In the genomic region with DNA sequence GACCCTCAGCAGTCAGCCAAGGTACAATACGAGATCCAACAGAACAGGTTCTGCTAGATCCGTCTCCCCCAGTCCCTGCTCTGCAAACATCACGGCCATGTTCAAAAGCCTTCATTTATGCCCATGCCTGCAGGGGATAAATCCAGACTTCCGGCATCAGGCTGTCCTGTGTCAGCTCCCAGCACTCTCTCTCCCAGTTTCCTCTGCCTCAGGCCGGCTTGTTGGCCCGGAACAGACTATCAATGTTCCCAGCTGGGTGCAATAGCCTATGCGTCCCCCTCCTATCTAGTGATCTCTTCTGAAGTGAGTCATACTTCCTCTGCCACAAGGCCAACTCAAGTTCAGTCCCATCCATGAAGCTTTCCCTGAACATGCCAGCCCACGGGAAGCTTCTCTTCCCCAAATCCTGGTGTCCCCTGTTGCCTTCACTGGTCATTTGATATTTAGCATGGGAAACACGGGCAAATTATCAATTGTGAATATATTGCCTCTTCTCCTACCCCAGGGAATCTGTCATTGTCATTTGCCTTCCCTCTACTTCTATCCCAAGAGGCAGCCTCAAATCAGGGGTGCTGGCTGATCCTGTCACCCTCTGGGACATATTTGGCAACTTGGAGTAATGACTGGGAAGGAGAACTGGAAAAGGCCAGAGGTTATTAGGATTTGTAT, we compare ENCODE assay signal across 16 cellular contexts. TPM values are rescaled to one million over a fixed set of nuclear protein-coding genes. Genes with fewer than 3 reads are reported as not detected.
DNase-seq lines count a peak whose midpoint lies in the region; ATAC-seq, FAIRE-seq and TF ChIP-seq lines count a peak whose summit lies in the region.
"Had no signal": no experiment of that assay in that cellular context is flagged by ENCODE, and none has a peak within 500 bp of the region (broad histone marks: within the 10 kb centered on the region; RNA-seq: fewer than 3 reads in every experiment).

No MANE protein-coding gene starts in this region.

- H3K36me3 Mint-ChIP-seq in MCF 10A (ENCODE audit: insufficient read depth, unreplicated experiment): no peaks in the 10 kb centered on the region

- H3K4me3 ChIP-seq in MG63: no peak overlapping the region
- H3K4me3 ChIP-seq: tibial artery had no signal

- TF ChIP-seq CTCF in MCF 10A (IDR thresholded peaks at IDR 0.05; ENCODE audit: unreplicated experiment): no peak

- no peak for ATAC-seq in GM18502 (IDR thresholded peaks at IDR 0.05; ENCODE audit: poor library complexity, unreplicated experiment)

- no peaks in the 10 kb centered on the region for H3K9me3 ChIP-seq in MG63
- H3K9me3 ChIP-seq: Caco-2, tibial artery had no signal

- DNase-seq in COLO829 (ENCODE audit: low spot score): peak; percentile 83
- DNase-seq in HTR-8/SVneo (ENCODE audit: insufficient read length, low spot score): peak; percentile 15
- peak; percentile 35 for DNase-seq in MCF 10A (ENCODE audit: unreplicated experiment)
- DNase-seq in lung microvascular endothelial cell (ENCODE audit: low read depth in 2 of 2): peak; percentile 17 to 25
- no peak for DNase-seq in MV-4-11 (lab: John Stamatoyannopoulos, UW)
- no peak for DNase-seq in NOMO-1 treated with DMSO at 0.1 percent for 48 hours (lab: John Stamatoyannopoulos, UW; ENCODE audit: unreplicated experiment)
- no peak for DNase-seq in MG63
- DNase-seq: activated CD4-positive, alpha-beta T cell treated with anti-CD3 and anti-CD28 coated beads, Interleukin-2, amount 10 ng/mL, durations not matched to agents 24 days and 14 days; activated naive CD4-positive, alpha-beta T cell; midbrain; NCI-H2171 treated with DMSO at 0.1 percent for 48 hours; Right ventricle myocardium superior had no signal

- CTCF ChIA-PET in MCF 10A (lab: Yijun Ruan, JAX): no interaction called here

- intact Hi-C loops in MCF 10A (cut with micrococcal nuclease): no loop called here

- POLR2A ChIA-PET in MCF 10A (lab: Yijun Ruan, JAX): no interaction called here

- no peaks in the 10 kb centered on the region for H3K9me3 Mint-ChIP-seq in MCF 10A (ENCODE audit: unreplicated experiment)
- H3K9me3 Mint-ChIP-seq: activated CD4-positive, alpha-beta T cell treated with anti-CD3 and anti-CD28 coated beads, Interleukin-2, amount 10 ng/mL, durations not matched to agents 24 days and 14 days had no signal

- H3K27me3 ChIP-seq in MG63: no peaks in the 10 kb centered on the region

- peaks cover 7% of the 10 kb centered on the region for H3K4me1 Mint-ChIP-seq in MCF 10A (ENCODE audit: insufficient read depth, unreplicated experiment)
- H3K4me1 Mint-ChIP-seq: activated CD4-positive, alpha-beta T cell treated with anti-CD3 and anti-CD28 coated beads, Interleukin-2, amount 10 ng/mL, durations not matched to agents 24 days and 14 days had no signal

- no peak overlapping the region for H3K4me3 Mint-ChIP-seq in MCF 10A (ENCODE audit: unreplicated experiment)
- H3K4me3 Mint-ChIP-seq: activated CD4-positive, alpha-beta T cell treated with anti-CD3 and anti-CD28 coated beads, Interleukin-2, amount 10 ng/mL, durations not matched to agents 24 days and 14 days had no signal

- FAIRE-seq in HTR-8/SVneo (lab: Jason Lieb, UNC): no peak

- no peaks in the 10 kb centered on the region for H3K36me3 ChIP-seq in MG63
- H3K36me3 ChIP-seq: tibial artery had no signal

- no TSS peak for BruUV-seq in MCF 10A (replicated peaks; lab: Mats Ljungman, UMichigan)

- H3K27me3 Mint-ChIP-seq in MCF 10A (ENCODE audit: insufficient read depth, unreplicated experiment): peaks cover 33% of the 10 kb centered on the region

- no peak overlapping the region for H3K27ac Mint-ChIP-seq in MCF 10A (ENCODE audit: low read depth, unreplicated experiment)
- H3K27ac Mint-ChIP-seq: activated CD4-positive, alpha-beta T cell treated with anti-CD3 and anti-CD28 coated beads, Interleukin-2, amount 10 ng/mL, durations not matched to agents 24 days and 14 days had no signal

RNA-seq across cellular contexts. Expression of a gene that starts 51.1 kb away (rescaled TPM):
- total RNA-seq in MCF 10A (2022): not detected in 2 replicates
- not detected in 2 replicates for total RNA-seq in lung microvascular endothelial cell
- not detected in 2 replicates for total RNA-seq in MG63 (2014; rRNA removed; shearing (Covaris generic); ENCODE audit: low replicate concordance)
- total RNA-seq: activated CD4-positive, alpha-beta T cell treated with anti-CD3 and anti-CD28 coated beads, Interleukin-2, amount 10 ng/mL, durations not matched to agents 24 days and 14 days; glomerular endothelial cell; Right ventricle myocardium superior had no signal

Comparison
In these comparisons a context has a peak if more than half of its experiments do, and no peak if none do; other contexts are left out.
1. DNase-seq: peak in COLO829 (single experiment), HTR-8/SVneo (single experiment), MCF 10A (single experiment) and lung microvascular endothelial cell (2 of 2); none in MV-4-11 (single experiment), NOMO-1 treated with DMSO at 0.1 percent for 48 hours (single experiment) and MG63 (single experiment).